In genomic region chr6:166078294-166078693, GRCh38 we compare ENCODE assay signal across 15 cellular contexts.
DNase-seq lines count a peak whose midpoint lies in the region; ATAC-seq, FAIRE-seq and TF ChIP-seq lines count a peak whose summit lies in the region.
"Had no signal": no experiment of that assay in that cellular context is flagged by ENCODE, and none has a peak within 500 bp of the region (broad histone marks: within the 10 kb centered on the region; RNA-seq: fewer than 3 reads in every experiment).

No MANE protein-coding gene starts in this region.

- H3K4me1 ChIP-seq in tibial nerve: no peaks in the 10 kb centered on the region

- H3K27me3 ChIP-seq in tibial nerve: no peaks in the 10 kb centered on the region

- no peak for FAIRE-seq in RCC 7860 (lab: Jason Lieb, UNC)

- no peak for TF ChIP-seq CTCF in tibial nerve (IDR thresholded peaks at IDR 0.05)

- no peak for TF ChIP-seq EP300 in tibial nerve (IDR thresholded peaks at IDR 0.05)

- no peaks in the 10 kb centered on the region for H3K9me3 ChIP-seq in tibial nerve

- no peak for TF ChIP-seq POLR2A in tibial nerve (IDR thresholded peaks at IDR 0.05)

- H3K4me3 ChIP-seq in skeletal muscle cell (ENCODE audit: low read depth, low read length) (no peak overlapping the region), tibial nerve (no peak overlapping the region)

- ATAC-seq in GM18498 (IDR thresholded peaks at IDR 0.05; ENCODE audit: unreplicated experiment): no peak
- no peak for ATAC-seq in SK-N-SH treated with all-trans-retinoic acid at 6 μM for 48 hours
- ATAC-seq: effector memory CD8-positive, alpha-beta T cell; Panc1 had no signal

- peak; percentile 2 for DNase-seq in DMS 273 (lab: John Stamatoyannopoulos, UW; ENCODE audit: unreplicated experiment)
- no peak for DNase-seq in DMS 273 treated with DMSO at 0.1 percent for 48 hours (lab: John Stamatoyannopoulos, UW)
- DNase-seq in RCC 7860 (ENCODE audit: low spot score): peak; percentile 58
- DNase-seq in fibroblast of peridontal ligament (ENCODE audit: extremely low read depth): peak; percentile 16
- peak; percentile 86 for DNase-seq in skeletal muscle cell (ENCODE audit: low read depth)
- no peak for DNase-seq in tibial nerve (ENCODE audit: low spot score in 2 of 2)
- DNase-seq: activated CD4-positive, alpha-beta T cell treated with anti-CD3 and anti-CD28 coated beads, Interleukin-2, amount 10 ng/mL, durations not matched to agents 7 days and 5 days; effector memory CD8-positive, alpha-beta T cell; glutamatergic neuron; left cardiac atrium; NCI-H524 treated with DMSO at 0.1 percent for 48 hours had no signal

- H3K27ac ChIP-seq in tibial nerve: no peak overlapping the region
- H3K27ac ChIP-seq: 22Rv1 had no signal

- H3K36me3 ChIP-seq in tibial nerve: no peaks in the 10 kb centered on the region

- 55 to 60% methylated on average over 3 of the region's 3 CpGs for WGBS in tibial nerve, 2 donors

TF ChIP-seq in SK-N-SH treated with all-trans-retinoic acid at 6 μM for 48 hours, 23 proteins besides CTCF, POLR2A, EP300 and RAD21:
- no peak for TF ChIP-seq TOX (CRISPR knock-in tag; IDR thresholded peaks at IDR 0.05; ENCODE audit: borderline replicate concordance)
- no peak for TF ChIP-seq ZFP30 (CRISPR knock-in tag; IDR thresholded peaks at IDR 0.05)
- no peak for TF ChIP-seq RARB (CRISPR knock-in tag; IDR thresholded peaks at IDR 0.05)
- no peak for TF ChIP-seq GLIS3 (CRISPR knock-in tag; IDR thresholded peaks at IDR 0.05)
- no peak for TF ChIP-seq ZC3H10 (CRISPR knock-in tag; IDR thresholded peaks at IDR 0.05)
- TF ChIP-seq ZNF70 (CRISPR knock-in tag; IDR thresholded peaks at IDR 0.05): no peak
- TF ChIP-seq ISL1 (CRISPR knock-in tag; IDR thresholded peaks at IDR 0.05): no peak
- no peak for TF ChIP-seq ESRRG (CRISPR knock-in tag; IDR thresholded peaks at IDR 0.05)
- TF ChIP-seq CSRNP3 (CRISPR knock-in tag; IDR thresholded peaks at IDR 0.05): no peak
- TF ChIP-seq OSR1 (CRISPR knock-in tag; IDR thresholded peaks at IDR 0.05): no peak
- TF ChIP-seq TCF4 (CRISPR knock-in tag; IDR thresholded peaks at IDR 0.05; ENCODE audit: borderline replicate concordance): no peak
- TF ChIP-seq SNAI2 (CRISPR knock-in tag; IDR thresholded peaks at IDR 0.05): no peak
- TF ChIP-seq PPARA (CRISPR knock-in tag; IDR thresholded peaks at IDR 0.05; ENCODE audit: borderline replicate concordance): no peak
- TF ChIP-seq BACH2 (CRISPR knock-in tag; IDR thresholded peaks at IDR 0.05; ENCODE audit: borderline replicate concordance): no peak
- no peak for TF ChIP-seq ARNTL (CRISPR knock-in tag; IDR thresholded peaks at IDR 0.05; ENCODE audit: borderline replicate concordance, low read depth)
- TF ChIP-seq ZNF8 (CRISPR knock-in tag; IDR thresholded peaks at IDR 0.05): no peak
- TF ChIP-seq PATZ1 (CRISPR knock-in tag; IDR thresholded peaks at IDR 0.05; ENCODE audit: borderline replicate concordance): no peak
- TF ChIP-seq TSHZ2 (CRISPR knock-in tag; IDR thresholded peaks at IDR 0.05): no peak
- TF ChIP-seq CREB5 (CRISPR knock-in tag; IDR thresholded peaks at IDR 0.05; ENCODE audit: low read depth): no peak

Comparison
In these comparisons a context has a peak if more than half of its experiments do, and no peak if none do; other contexts are left out.
1. DNase-seq: peak in DMS 273 (single experiment), RCC 7860 (single experiment), fibroblast of peridontal ligament (single experiment) and skeletal muscle cell (single experiment); none in DMS 273 treated with DMSO at 0.1 percent for 48 hours (single experiment) and tibial nerve (0 of 2).